In the genomic region with DNA sequence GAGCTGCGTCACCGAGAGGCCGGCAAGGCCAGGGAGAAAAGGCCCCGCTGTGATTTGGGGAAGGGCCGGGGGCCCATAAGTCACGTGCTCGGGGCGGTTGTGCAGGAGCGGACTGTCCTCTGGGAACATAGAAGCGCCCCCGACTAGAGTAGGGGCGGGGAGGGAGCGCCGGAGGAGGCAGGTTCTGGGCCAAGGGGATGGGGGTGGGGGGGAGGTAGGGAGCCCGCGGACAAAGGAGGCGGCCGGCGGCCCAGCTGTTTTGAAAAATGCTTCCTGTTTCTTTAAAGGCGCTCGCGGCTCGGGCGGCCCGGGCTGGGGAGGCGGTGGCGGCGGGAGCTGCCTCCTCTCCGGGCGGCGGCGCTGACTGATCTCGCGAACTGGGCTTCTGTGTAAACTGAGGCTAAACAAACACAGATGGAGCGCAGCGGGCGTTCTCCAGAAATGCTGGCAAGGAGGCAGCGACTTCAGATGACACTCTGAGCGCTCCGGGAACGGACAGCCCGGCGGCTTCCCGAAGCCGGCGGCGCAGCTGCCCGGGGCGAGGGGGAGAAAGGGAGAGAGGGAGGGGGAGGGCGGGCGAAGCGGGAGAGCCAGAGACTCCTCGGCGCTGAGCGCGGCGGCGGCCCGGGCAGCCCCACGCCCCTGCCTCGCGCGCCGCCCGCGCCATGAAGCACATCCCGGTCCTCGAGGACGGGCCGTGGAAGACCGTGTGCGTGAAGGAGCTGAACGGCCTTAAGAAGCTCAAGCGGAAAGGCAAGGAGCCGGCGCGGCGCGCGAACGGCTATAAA, we compare ENCODE assay signal across 8 cellular contexts. TPM values are rescaled to one million over a fixed set of nuclear protein-coding genes. Genes with fewer than 3 reads are reported as not detected.
DNase-seq lines count a peak whose midpoint lies in the region; ATAC-seq and TF ChIP-seq lines count a peak whose summit lies in the region.

A gene with protein sequence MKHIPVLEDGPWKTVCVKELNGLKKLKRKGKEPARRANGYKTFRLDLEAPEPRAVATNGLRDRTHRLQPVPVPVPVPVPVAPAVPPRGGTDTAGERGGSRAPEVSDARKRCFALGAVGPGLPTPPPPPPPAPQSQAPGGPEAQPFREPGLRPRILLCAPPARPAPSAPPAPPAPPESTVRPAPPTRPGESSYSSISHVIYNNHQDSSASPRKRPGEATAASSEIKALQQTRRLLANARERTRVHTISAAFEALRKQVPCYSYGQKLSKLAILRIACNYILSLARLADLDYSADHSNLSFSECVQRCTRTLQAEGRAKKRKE (plus strand): TSS at position 467 of the 788 bp plus-strand sequence. CDS start 199 bp downstream, at position 666.

- H2BK15ac ChIP-seq in neuronal stem cell (ENCODE audit: low read length), result peak within 1 kb of the TSS; percentile 87

- peak within 1 kb of the TSS; percentile 87 for H3K9ac ChIP-seq in neuronal stem cell (ENCODE audit: low read depth, low read length, poor library complexity)

- H3K36me3 ChIP-seq in cardiac muscle cell, result no peaks in the 10 kb centered on the region
- H3K36me3 ChIP-seq in neuronal stem cell (replicated peaks in 1 of 2; ENCODE audit: control insufficient read depth in 2 of 2, insufficient read depth in 2 of 2, low read length in 2 of 2), result peaks cover 0 to 4% of the 10 kb centered on the region in 2 donors

- no peak within 1 kb of the TSS for H4K8ac ChIP-seq in neuronal stem cell (ENCODE audit: low read depth, low read length)

- DNase-seq in activated T-cell treated with anti-CD3 and anti-CD28 coated beads, Interleukin-2, amount 50 U/mL, for 24 hours, result peak; percentile 46
- no peak for DNase-seq in activated T-cell treated with anti-CD3 and anti-CD28 coated beads for 4 hours
- peak; percentile 93 for DNase-seq in NCI-H2171 treated with DMSO at 0.1 percent for 48 hours (lab: John Stamatoyannopoulos, UW)
- peak; percentile 39 for DNase-seq in activated naive CD8-positive, alpha-beta T cell treated with anti-CD3 and anti-CD28 coated beads, Interleukin-2, amount 50 U/mL, for 24 hours
- peak; percentile 64 to 76 for DNase-seq in cardiac muscle cell (ENCODE audit: low read depth in 1 of 2, low spot score in 1 of 2)
- peak; percentile 54 for DNase-seq in neuronal stem cell (ENCODE audit: low spot score)

- H3K18ac ChIP-seq in neuronal stem cell (ENCODE audit: low read length), result peak within 1 kb of the TSS; percentile 97

- peak within 1 kb of the TSS; percentile 44 for H2BK120ac ChIP-seq in neuronal stem cell (ENCODE audit: low read depth, low read length)

- H3K27me3 Mint-ChIP-seq in activated T-cell treated with anti-CD3 and anti-CD28 coated beads, Interleukin-2, amount 50 U/mL, for 24 hours, result peaks cover 88% of the 10 kb centered on the region
- H3K27me3 Mint-ChIP-seq in activated naive CD8-positive, alpha-beta T cell treated with anti-CD3 and anti-CD28 coated beads, Interleukin-2, amount 50 U/mL, for 24 hours, result peaks cover 67% of the 10 kb centered on the region

- H3K4me1 ChIP-seq in cardiac muscle cell (ENCODE audit: low read depth) (peaks cover 5% of the 10 kb centered on the region), neuronal stem cell (ENCODE audit: control insufficient read depth in 2 of 2, insufficient read depth in 1 of 2, low read depth in 1 of 2, low read length in 2 of 2) (peaks cover 13 to 26% of the 10 kb centered on the region in 2 donors)

- H3K4me3 ChIP-seq in cardiac muscle cell, result peak within 1 kb of the TSS; percentile 47
- peak within 1 kb of the TSS; percentile 61 to 84 for H3K4me3 ChIP-seq in neuronal stem cell (ENCODE audit: low read length in 2 of 2)

- no peaks in the 10 kb centered on the region for H3K9me3 ChIP-seq in cardiac muscle cell (ENCODE audit: low read depth)
- H3K9me3 ChIP-seq in neuronal stem cell (replicated peaks in 1 of 2; ENCODE audit: control insufficient read depth in 2 of 2, insufficient read depth in 1 of 2, low read depth in 1 of 2, low read length in 2 of 2), result no peaks in the 10 kb centered on the region

- WGBS in neuronal stem cell (ENCODE audit: extremely low coverage in 2 of 2, insufficient read length in 2 of 2, insufficient replicate concordance in 1 of 2), 2 donors, result no CpG with 5 or more reads among the region's 81 CpGs

- H3K4me2 ChIP-seq in neuronal stem cell (ENCODE audit: insufficient read depth, low read length, poor library complexity, severe bottlenecking), result peak within 1 kb of the TSS; percentile 95

- H3K27ac ChIP-seq in cardiac muscle cell, result no peak within 1 kb of the TSS
- no peak within 1 kb of the TSS for H3K27ac ChIP-seq in neuronal stem cell (replicated peaks; ENCODE audit: low read length)

- no peaks in the 10 kb centered on the region for H3K9me3 Mint-ChIP-seq in activated T-cell treated with anti-CD3 and anti-CD28 coated beads, Interleukin-2, amount 50 U/mL, for 24 hours
- H3K9me3 Mint-ChIP-seq in activated naive CD8-positive, alpha-beta T cell treated with anti-CD3 and anti-CD28 coated beads, Interleukin-2, amount 50 U/mL, for 24 hours, result no peaks in the 10 kb centered on the region

- no peak for ATAC-seq in activated naive CD8-positive, alpha-beta T cell treated with anti-CD3 and anti-CD28 coated beads, Interleukin-2, amount 50 U/mL, for 24 hours
- ATAC-seq in HG02970 (IDR thresholded peaks at IDR 0.05; ENCODE audit: low FRiP score, unreplicated experiment) (no peak), GM21717 (IDR thresholded peaks at IDR 0.05; ENCODE audit: unreplicated experiment) (no peak)

- H2AFZ ChIP-seq in neuronal stem cell (ENCODE audit: low read length), result peak within 1 kb of the TSS; percentile 92

- no peaks in the 10 kb centered on the region for H3K36me3 Mint-ChIP-seq in activated T-cell treated with anti-CD3 and anti-CD28 coated beads, Interleukin-2, amount 50 U/mL, for 24 hours (ENCODE audit: low read depth)
- no peaks in the 10 kb centered on the region for H3K36me3 Mint-ChIP-seq in activated naive CD8-positive, alpha-beta T cell treated with anti-CD3 and anti-CD28 coated beads, Interleukin-2, amount 50 U/mL, for 24 hours (ENCODE audit: low read depth)

- H2AK5ac ChIP-seq in neuronal stem cell (ENCODE audit: low read depth, low read length), result peak within 1 kb of the TSS; percentile 40

- peaks cover 3% of the 10 kb centered on the region for H3K79me1 ChIP-seq in neuronal stem cell (ENCODE audit: low read depth, low read length)

- H4K91ac ChIP-seq in neuronal stem cell (ENCODE audit: low read depth, low read length, poor library complexity), result no peak within 1 kb of the TSS

- peak within 1 kb of the TSS; percentile 38 for H3K23ac ChIP-seq in neuronal stem cell (ENCODE audit: low read depth, low read length, poor library complexity)

- no peak within 1 kb of the TSS for H3K4ac ChIP-seq in neuronal stem cell (ENCODE audit: low read length)

- peaks cover 14% of the 10 kb centered on the region for H3K4me1 Mint-ChIP-seq in activated T-cell treated with anti-CD3 and anti-CD28 coated beads, Interleukin-2, amount 50 U/mL, for 24 hours (ENCODE audit: low read depth)
- H3K4me1 Mint-ChIP-seq in activated naive CD8-positive, alpha-beta T cell treated with anti-CD3 and anti-CD28 coated beads, Interleukin-2, amount 50 U/mL, for 24 hours, result peaks cover 12% of the 10 kb centered on the region

- peak within 1 kb of the TSS; percentile 73 for H3K14ac ChIP-seq in neuronal stem cell (ENCODE audit: low read length)

- peak within 1 kb of the TSS; percentile 77 for H3K4me3 Mint-ChIP-seq in activated T-cell treated with anti-CD3 and anti-CD28 coated beads, Interleukin-2, amount 50 U/mL, for 24 hours
- H3K4me3 Mint-ChIP-seq in activated naive CD8-positive, alpha-beta T cell treated with anti-CD3 and anti-CD28 coated beads, Interleukin-2, amount 50 U/mL, for 24 hours, result peak within 1 kb of the TSS; percentile 74

- H3K27me3 ChIP-seq in cardiac muscle cell, result peaks cover 53% of the 10 kb centered on the region
- peaks cover 0 to 64% (median 3%) of the 10 kb centered on the region in 3 experiments for H3K27me3 ChIP-seq in neuronal stem cell (ENCODE audit: control insufficient read depth in 3 of 3, insufficient read depth in 3 of 3, low read depth in 1 of 3, low read length in 3 of 3)

- no peak for TF ChIP-seq CTCF in cardiac muscle cell (IDR thresholded peaks at IDR 0.05; ENCODE audit: low read depth, low read length)

- peak within 1 kb of the TSS; percentile 84 for H2BK5ac ChIP-seq in neuronal stem cell (ENCODE audit: low read length)

- H3K27ac Mint-ChIP-seq in activated T-cell treated with anti-CD3 and anti-CD28 coated beads, Interleukin-2, amount 50 U/mL, for 24 hours, result no peak within 1 kb of the TSS
- no peak within 1 kb of the TSS for H3K27ac Mint-ChIP-seq in activated naive CD8-positive, alpha-beta T cell treated with anti-CD3 and anti-CD28 coated beads, Interleukin-2, amount 50 U/mL, for 24 hours

- H2BK12ac ChIP-seq in neuronal stem cell (ENCODE audit: low read length), result peak within 1 kb of the TSS; percentile 63

RNA-seq across cellular contexts. Expression of the gene that starts here (rescaled TPM):
- 10.6 and 12.6 TPM in 2 replicates for total RNA-seq in cardiac muscle cell
- polyA plus RNA-seq in cardiac muscle cell, result 4.8 and 6.3 TPM in 2 replicates
- 1.8 TPM for polyA plus RNA-seq in neuronal stem cell (2013, experiment 1 of 2)
- polyA plus RNA-seq in neuronal stem cell (2013, experiment 2 of 2), result 1.6 TPM
